In genomic region chr14:65019944-65020566, GRCh38 we compare ENCODE assay signal across 8 cellular contexts. TPM values are rescaled to one million over a fixed set of nuclear protein-coding genes. Genes with fewer than 3 reads are reported as not detected.
A peak's percentile ranks its signal among the peaks of the same experiment; 100 is the strongest.
DNase-seq lines count a peak whose midpoint lies in the region; ATAC-seq, FAIRE-seq and TF ChIP-seq lines count a peak whose summit lies in the region.

No MANE protein-coding gene starts in this region.

- H3K27me3 ChIP-seq in Panc1 (ENCODE audit: control insufficient read depth, insufficient read depth, low read length), result no peaks in the 10 kb centered on the region
- H3K27me3 ChIP-seq in lung (ENCODE audit: control insufficient read depth, insufficient read depth), result no peaks in the 10 kb centered on the region
- no peaks in the 10 kb centered on the region for H3K27me3 ChIP-seq in vagina

- H3K36me3 ChIP-seq in Panc1 (ENCODE audit: control insufficient read depth, insufficient read depth, low read length) (no peaks in the 10 kb centered on the region; the same call in 1 of the 2 replicates), lung (ENCODE audit: control insufficient read depth in 2 of 2, insufficient read depth in 2 of 2, low read length in 2 of 2) (peaks cover 0 to 10% of the 10 kb centered on the region in 2 donors), vagina (peaks cover 0 to 3% of the 10 kb centered on the region in 2 donors)

- CTCF ChIA-PET in Panc1 (lab: Charles Lee), result interaction anchor here (1.1 kb wide), 1 partner anchor 33 kb away, joined by 5 read pairs; the partner anchor contains the start of gene FNTB

- in situ Hi-C loops in Panc1 (cut with HindIII; ENCODE audit: low pct_unique_long_range_greater_than_20kb, low sequenced_read_pairs), result no loop called here

- H3K4me1 ChIP-seq in Panc1 (ENCODE audit: control insufficient read depth, insufficient read depth, low read length), result no peaks in the 10 kb centered on the region
- H3K4me1 ChIP-seq in lung (ENCODE audit: control insufficient read depth in 2 of 2, insufficient read depth in 2 of 2, low read length in 2 of 2), result no peaks in the 10 kb centered on the region
- no peaks in the 10 kb centered on the region for H3K4me1 ChIP-seq in vagina

- 62 to 63% methylated on average over 9 of the region's 9 CpGs for WGBS in lung, 2 donors

- H3K27ac ChIP-seq in Panc1 (ENCODE audit: low read length) (no peak overlapping the region), lung (ENCODE audit: low read depth in 1 of 2, low read length in 1 of 2) (no peak overlapping the region), vagina (peak overlapping the region; percentile 13)

- H3K9me3 ChIP-seq in Panc1 (ENCODE audit: control insufficient read depth, insufficient read depth, low read depth, low read length) (no peaks in the 10 kb centered on the region), lung (ENCODE audit: control insufficient read depth in 2 of 2, insufficient read depth in 1 of 2, low read length in 1 of 2) (no peaks in the 10 kb centered on the region), vagina (no peaks in the 10 kb centered on the region)

- DNase-seq in DMS 273 (lab: John Stamatoyannopoulos, UW; ENCODE audit: unreplicated experiment), result peak; percentile 55
- DNase-seq in DMS 273 treated with DMSO at 0.1 percent for 48 hours (lab: John Stamatoyannopoulos, UW), result no peak
- DNase-seq in HPDE6-E6E7 (ENCODE audit: extremely low spot score), result peak; percentile 60
- DNase-seq in Panc1 (ENCODE audit: low read depth, low spot score), result peak; percentile 10
- no peak for DNase-seq in lung (ENCODE audit: low spot score)
- no peak for DNase-seq in vagina (ENCODE audit: extremely low spot score in 2 of 2)

- no TSS peak for BruUV-seq in Panc1 (replicated peaks; lab: Mats Ljungman, UMichigan)

- intact Hi-C loops in Panc1 (cut with micrococcal nuclease; ENCODE audit: unreplicated experiment) (no loop called here), vagina (cut with DNase I) (no loop called here)

- no peak for TF ChIP-seq POLR2A in vagina (IDR thresholded peaks at IDR 0.05)

- peak; percentile 69 for TF ChIP-seq CTCF in Panc1 (IDR thresholded peaks at IDR 0.05)
- peak; percentile 55 for TF ChIP-seq CTCF in lung (IDR thresholded peaks at IDR 0.05; ENCODE audit: control extremely low read depth, extremely low read depth)
- TF ChIP-seq CTCF in vagina (IDR thresholded peaks at IDR 0.05), result peak in 2 of 3 experiments; percentile 46 to 66

- H3K4me3 ChIP-seq in Panc1 (ENCODE audit: low read depth in 2 of 2, low read length in 2 of 2) (no peak overlapping the region), lung (no peak overlapping the region), vagina (no peak overlapping the region)

- POLR2A ChIA-PET in Panc1 (lab: Charles Lee), result interaction anchor here (0.6 kb wide), 1 partner anchor 341 kb away, joined by 4 read pairs; no protein-coding TSS in a partner anchor

- ATAC-seq in Panc1, result peak; percentile 80; the same call in 1 of the 2 replicates
- peak; percentile 66 for ATAC-seq in lung (ENCODE audit: insufficient read depth, low FRiP score)
- no peak for ATAC-seq in GM18517 (IDR thresholded peaks at IDR 0.05; ENCODE audit: unreplicated experiment)

- FAIRE-seq in endometrium (lab: Jason Lieb, UNC), result peak; percentile 98

RNA-seq across cellular contexts. Expression of gene FNTB, which starts 33.4 kb away (rescaled TPM):
- total RNA-seq in Panc1 (2021; ENCODE audit: unreplicated experiment), result 13.3 TPM
- polyA plus RNA-seq in Panc1 (2012; ENCODE audit: insufficient read length), result 14.7 TPM
- 10 to 100 TPM; 12.0 to 14.8 TPM for total RNA-seq in lung
- 1 to 10 TPM; 6.2 to 9.5 TPM for polyA plus RNA-seq in lung
- total RNA-seq in vagina, result 13.3 TPM

RNA-seq across cellular contexts. Expression of gene RAB15, which starts 47.9 kb away (rescaled TPM):
- total RNA-seq in Panc1 (2021; ENCODE audit: unreplicated experiment) (6.0 TPM), lung (10 to 100 TPM; 15.5 to 16.4 TPM), vagina (8.3 TPM)
- polyA plus RNA-seq in Panc1 (2012; ENCODE audit: insufficient read length), result 5.4 TPM
- 10 to 100 TPM in 1 of 2 donors, 1 to 10 TPM in 1; 6.8 to 14.4 TPM for polyA plus RNA-seq in lung

Comparison
In these comparisons a context has a peak if more than half of its experiments do, and no peak if none do; other contexts are left out.
1. DNase-seq: peak in DMS 273 (single experiment), HPDE6-E6E7 (single experiment) and Panc1 (single experiment); none in DMS 273 treated with DMSO at 0.1 percent for 48 hours (single experiment), lung (single experiment) and vagina (0 of 2).
2. Peak in every context shown above with its lines, with median percentiles within 50 percentile points of each other: CTCF ChIP-seq.